12 cellular contexts compared by ENCODE assay signal in genomic region chr5:158538506-158539074, GRCh38.
DNase-seq lines count a peak whose midpoint lies in the region; ATAC-seq, FAIRE-seq and TF ChIP-seq lines count a peak whose summit lies in the region.
"Had no signal": no experiment of that assay in that cellular context is flagged by ENCODE, and none has a peak within 500 bp of the region (broad histone marks: within the 10 kb centered on the region; RNA-seq: fewer than 3 reads in every experiment).

No MANE protein-coding gene starts in this region.

- H3K9me3 Mint-ChIP-seq in T-helper 2 cell treated with Interferon-gamma antibody and Interleukin-4, amounts not matched to agents 5 μg/mL and 100 μg/mL, for 36 hours: no peaks in the 10 kb centered on the region
- H3K9me3 Mint-ChIP-seq: activated T-helper 17 cell treated with anti-CD3 and anti-CD28 coated beads, Interleukin-2, amount 50 U/mL, for 72 hours had no signal

- no peak overlapping the region for H4K91ac ChIP-seq in H1 (replicated peaks; ENCODE audit: insufficient read length, low read length)

- TF ChIP-seq RAD21 in H1 (IDR thresholded peaks at IDR 0.05 in 1 of 2, conservative IDR thresholded peaks at IDR 0.05 in 1 of 2; ENCODE audit: low read depth in 2 of 2, low read length in 2 of 2): no peak

- ATAC-seq in GM21367 (IDR thresholded peaks at IDR 0.05; ENCODE audit: unreplicated experiment) (peak; percentile 70), HG03039 (IDR thresholded peaks at IDR 0.05; ENCODE audit: unreplicated experiment) (peak; percentile 60)
- ATAC-seq: activated T-helper 17 cell treated with anti-CD3 and anti-CD28 coated beads, Interleukin-2, amount 50 U/mL, for 72 hours had no signal

- no peak overlapping the region for H2AK5ac ChIP-seq in H1 (ENCODE audit: low read depth, low read length)

- H2BK20ac ChIP-seq in H1 (ENCODE audit: low read length): no peak overlapping the region; the same call in 1 of the 2 replicates

- no peaks in the 10 kb centered on the region for H3K36me3 Mint-ChIP-seq in T-helper 2 cell treated with Interferon-gamma antibody and Interleukin-4, amounts not matched to agents 5 μg/mL and 100 μg/mL, for 36 hours (ENCODE audit: low read depth)

- H3K18ac ChIP-seq in H1 (ENCODE audit: extremely low read depth, low read length): no peak overlapping the region

- H3K56ac ChIP-seq in H1 (replicated peaks; ENCODE audit: insufficient read length, low read depth, low read length): no peak overlapping the region

- DNase-seq in GM10248 (ENCODE audit: extremely low spot score) (peak; percentile 44), H1 (ENCODE audit: low read depth in 1 of 2, low spot score in 2 of 2) (peak; percentile 5 to 46), SKM-1 treated with dmso at 0.1 percent for 144 hours (lab: John Stamatoyannopoulos, UW; ENCODE audit: unreplicated experiment) (no peak), NCI-H446 (lab: John Stamatoyannopoulos, UW) (no peak), mesenteric fat pad (ENCODE audit: low spot score) (no peak)
- DNase-seq in T-helper 2 cell treated with Interferon-gamma antibody and Interleukin-4, amounts not matched to agents 5 μg/mL and 100 μg/mL, for 36 hours (ENCODE audit: low spot score): no peak
- DNase-seq: cerebellar nuclear complex, Kasumi-1 had no signal

- H3K14ac ChIP-seq in H1 (ENCODE audit: insufficient read length): no peak overlapping the region

- peak overlapping the region; percentile 63; the same call in 1 of the 2 replicates for H2AFZ ChIP-seq in H1 (ENCODE audit: low read length)

- CTCF ChIA-PET in GM10248 (lab: Yijun Ruan, JAX): interaction anchor here (0.8 to 1.1 kb wide), 3 partner anchors 9 to 157 kb away, joined by 3 to 4 read pairs (median 4); no protein-coding TSS in a partner anchor
- CTCF ChIA-PET in H1 (lab: Charles Lee; ENCODE audit: partially characterized antibody): interaction anchor here (1.0 to 1.4 kb wide), 3 partner anchors 138 to 795 kb away, joined by 3 to 4 read pairs (median 3); partner anchors contain the start of gene LSM11

- 69% methylated on average over 6 of the region's 7 CpGs; no CpG with 5 or more reads in 1 of the 2 experiments for WGBS in H1 (ENCODE audit: extremely low coverage in 1 of 2, insufficient coverage in 1 of 2, insufficient read length in 1 of 2, insufficient replicate concordance in 2 of 2, low coverage in 1 of 2, low lambda C conversion rate in 2 of 2, missing lambda C conversion rate in 1 of 2), 2 experiments

- no peaks in the 10 kb centered on the region for H3K79me2 ChIP-seq in H1 (ENCODE audit: control insufficient read depth in 1 of 2, insufficient read depth in 2 of 2, low read length in 2 of 2)

- H4K20me1 ChIP-seq in H1 (replicated peaks in 1 of 2; ENCODE audit: control insufficient read depth in 1 of 2, insufficient read depth in 2 of 2, low read length in 2 of 2): no peaks in the 10 kb centered on the region

- no peak overlapping the region; a peak in 1 of 4 replicates for H3K4me2 ChIP-seq in H1 (ENCODE audit: insufficient read depth in 1 of 2, low read depth in 2 of 2, low read length in 2 of 2)

- no peak overlapping the region for H2BK120ac ChIP-seq in H1 (replicated peaks; ENCODE audit: low read depth, low read length)

- H3K27me3 ChIP-seq in H1 (replicated peaks in 1 of 4; ENCODE audit: control insufficient read depth in 3 of 4, extremely low read depth in 1 of 4, insufficient read depth in 3 of 4, low read length in 3 of 4): no peaks in the 10 kb centered on the region

- no peaks in the 10 kb centered on the region for H3K4me1 Mint-ChIP-seq in T-helper 2 cell treated with Interferon-gamma antibody and Interleukin-4, amounts not matched to agents 5 μg/mL and 100 μg/mL, for 36 hours (ENCODE audit: low read depth)
- H3K4me1 Mint-ChIP-seq: activated T-helper 17 cell treated with anti-CD3 and anti-CD28 coated beads, Interleukin-2, amount 50 U/mL, for 72 hours had no signal

- H3K4me3 ChIP-seq in H1 (ENCODE audit: extremely low read depth in 1 of 4, insufficient read depth in 2 of 4, low read depth in 3 of 4, low read length in 4 of 4): no peak overlapping the region

- H3K27me3 Mint-ChIP-seq in T-helper 2 cell treated with Interferon-gamma antibody and Interleukin-4, amounts not matched to agents 5 μg/mL and 100 μg/mL, for 36 hours (ENCODE audit: low read depth): peaks cover 11% of the 10 kb centered on the region

- no peak overlapping the region for H2BK5ac ChIP-seq in H1 (ENCODE audit: low read depth, low read length)

- TF ChIP-seq CTCF in GM10248 (IDR thresholded peaks at IDR 0.05; ENCODE audit: control extremely low read depth, extremely low read depth, low read depth, missing control alignments) (no peak), H1 (IDR thresholded peaks at IDR 0.05; ENCODE audit: control extremely low read depth in 1 of 3, insufficient read depth in 1 of 3, low read depth in 1 of 3, low read length in 3 of 3) (no peak)

- no peak overlapping the region for H2BK15ac ChIP-seq in H1 (ENCODE audit: low read length)

- peaks cover 0 to 12% (median 4%) of the 10 kb centered on the region in 4 experiments; a peak in 5 of 7 replicates for H3K4me1 ChIP-seq in H1 (replicated peaks in 1 of 4; ENCODE audit: control insufficient read depth in 3 of 4, insufficient read depth in 4 of 4, low read length in 3 of 4)

- no peak overlapping the region for H4K8ac ChIP-seq in H1 (ENCODE audit: extremely low read depth, insufficient read depth, low read length)

- POLR2A ChIA-PET in GM10248 (lab: Yijun Ruan, JAX): no interaction called here
- POLR2A ChIA-PET in H1 (lab: Charles Lee; ENCODE audit: partially characterized antibody): no interaction called here

- no peaks in the 10 kb centered on the region for H3K36me3 ChIP-seq in H1 (ENCODE audit: control insufficient read depth in 2 of 4, insufficient read depth in 4 of 4, low read length in 3 of 4)

- H3K27ac Mint-ChIP-seq in T-helper 2 cell treated with Interferon-gamma antibody and Interleukin-4, amounts not matched to agents 5 μg/mL and 100 μg/mL, for 36 hours: no peak overlapping the region
- H3K27ac Mint-ChIP-seq: activated T-helper 17 cell treated with anti-CD3 and anti-CD28 coated beads, Interleukin-2, amount 50 U/mL, for 72 hours had no signal

- H3K79me1 ChIP-seq in H1 (ENCODE audit: low read depth, low read length): no peaks in the 10 kb centered on the region

- TF ChIP-seq POLR2A in H1 (IDR thresholded peaks at IDR 0.05; ENCODE audit: control extremely low read depth in 1 of 2, low read depth in 2 of 2, low read length in 2 of 2): no peak

- H3K27ac ChIP-seq in H1 (ENCODE audit: low read depth, low read length): no peak overlapping the region

- FAIRE-seq in H1 (lab: Jason Lieb, UNC): no peak
- FAIRE-seq: TTC549 had no signal

- no peak overlapping the region for H3K4ac ChIP-seq in H1 (replicated peaks; ENCODE audit: insufficient read length, low read depth, low read length)

- no peak overlapping the region for H4K5ac ChIP-seq in H1 (ENCODE audit: insufficient read length, low read depth, low read length)

- H2BK12ac ChIP-seq in H1 (ENCODE audit: low read depth, low read length): no peak overlapping the region

- H3K23ac ChIP-seq in H1 (ENCODE audit: insufficient read length): no peak overlapping the region

- no peak overlapping the region for H3K4me3 Mint-ChIP-seq in T-helper 2 cell treated with Interferon-gamma antibody and Interleukin-4, amounts not matched to agents 5 μg/mL and 100 μg/mL, for 36 hours
- H3K4me3 Mint-ChIP-seq: activated T-helper 17 cell treated with anti-CD3 and anti-CD28 coated beads, Interleukin-2, amount 50 U/mL, for 72 hours had no signal

- H3K9me3 ChIP-seq in H1 (ENCODE audit: insufficient read depth in 2 of 2, low read depth in 1 of 2, low read length in 1 of 2): no peaks in the 10 kb centered on the region

- TF ChIP-seq EP300 in H1 (IDR thresholded peaks at IDR 0.05; ENCODE audit: borderline replicate concordance in 1 of 2, low read depth in 2 of 2, low read length in 2 of 2): no peak

- H3K9ac ChIP-seq in H1 (replicated peaks in 1 of 4; ENCODE audit: extremely low read depth in 1 of 4, low read depth in 3 of 4, low read length in 3 of 4): no peak overlapping the region

- no peaks in the 10 kb centered on the region for H3K23me2 ChIP-seq in H1 (ENCODE audit: low read depth, low read length)

TF ChIP-seq in H1, 55 proteins besides CTCF, POLR2A, EP300 and RAD21:
- TF ChIP-seq POLR2AphosphoS5 (IDR thresholded peaks at IDR 0.05; ENCODE audit: low read depth, low read length): no peak
- no peak for TF ChIP-seq SP2 (IDR thresholded peaks at IDR 0.05; ENCODE audit: low read length)
- TF ChIP-seq NRF1 (IDR thresholded peaks at IDR 0.05; ENCODE audit: low read depth, low read length): no peak
- TF ChIP-seq KDM1A (IDR thresholded peaks at IDR 0.05; ENCODE audit: borderline replicate concordance, low read length): no peak
- TF ChIP-seq TAF7 (optimal IDR thresholded peaks at IDR 0.05; ENCODE audit: borderline replicate concordance, low read depth, low read length): no peak
- TF ChIP-seq JUN (IDR thresholded peaks at IDR 0.05; ENCODE audit: low read depth, low read length): no peak

Comparison
In these comparisons a context has a peak if more than half of its experiments do, and no peak if none do; other contexts are left out.
1. DNase-seq: peak in GM10248 (single experiment) and H1 (2 of 2); none in SKM-1 treated with dmso at 0.1 percent for 144 hours (single experiment), NCI-H446 (0 of 2), mesenteric fat pad (single experiment) and T-helper 2 cell treated with Interferon-gamma antibody and Interleukin-4, amounts not matched to agents 5 μg/mL and 100 μg/mL, for 36 hours (single experiment).